Comparison of ENCODE assay signal across 11 cellular contexts in genomic region chr2:121335294-121336290, GRCh38. TPM values are rescaled to one million over a fixed set of nuclear protein-coding genes. Genes with fewer than 3 reads are reported as not detected.
DNase-seq lines count a peak whose midpoint lies in the region; ATAC-seq and TF ChIP-seq lines count a peak whose summit lies in the region.
"Had no signal": no experiment of that assay in that cellular context is flagged by ENCODE, and none has a peak within 500 bp of the region (broad histone marks: within the 10 kb centered on the region; RNA-seq: fewer than 3 reads in every experiment).

No MANE protein-coding gene starts in this region.

- H3K27ac Mint-ChIP-seq in central memory CD8-positive, alpha-beta T cell (ENCODE audit: low read depth): peak overlapping the region; percentile 5
- H3K27ac Mint-ChIP-seq: activated CD4-positive, alpha-beta memory T cell treated with anti-CD3 and anti-CD28 coated beads for 36 hours had no signal

- no peak overlapping the region for H3K27ac ChIP-seq in psoas muscle

- no peaks in the 10 kb centered on the region for H3K9me3 Mint-ChIP-seq in central memory CD8-positive, alpha-beta T cell
- H3K9me3 Mint-ChIP-seq: activated CD4-positive, alpha-beta memory T cell treated with anti-CD3 and anti-CD28 coated beads for 36 hours; brain had no signal

- H3K4me1 Mint-ChIP-seq in central memory CD8-positive, alpha-beta T cell: peaks cover 16% of the 10 kb centered on the region
- H3K4me1 Mint-ChIP-seq: brain had no signal

- no peak overlapping the region for H3K4me3 ChIP-seq in psoas muscle

- peaks cover 9% of the 10 kb centered on the region for H3K4me1 ChIP-seq in psoas muscle

- H3K36me3 Mint-ChIP-seq in central memory CD8-positive, alpha-beta T cell (ENCODE audit: insufficient read depth): peaks cover 17% of the 10 kb centered on the region

- peaks cover 0 to 22% of the 10 kb centered on the region in 2 donors for H3K36me3 ChIP-seq in psoas muscle (ENCODE audit: insufficient read depth in 1 of 2, low read depth in 1 of 2)

- TF ChIP-seq CTCF in psoas muscle (IDR thresholded peaks at IDR 0.05): no peak

- no peak overlapping the region for H3K4me3 Mint-ChIP-seq in central memory CD8-positive, alpha-beta T cell
- H3K4me3 Mint-ChIP-seq: activated CD4-positive, alpha-beta memory T cell treated with anti-CD3 and anti-CD28 coated beads for 36 hours; brain had no signal

- no peak for ATAC-seq in central memory CD8-positive, alpha-beta T cell (replicated peaks; ENCODE audit: extremely low read depth, poor library complexity, severe bottlenecking)
- ATAC-seq in psoas muscle: peak; percentile 9 to 33 (median 27)
- ATAC-seq in HG02623 (IDR thresholded peaks at IDR 0.05; ENCODE audit: unreplicated experiment): no peak

- no peaks in the 10 kb centered on the region for H3K27me3 ChIP-seq in psoas muscle (ENCODE audit: insufficient read depth in 3 of 3, low read length in 2 of 3)

- 40 to 46% (median 45%) methylated on average over 21 to 22 of the region's 22 CpGs for WGBS in psoas muscle, 3 donors

- intact Hi-C loops in psoas muscle (cut with DNase I): loop anchor here in 1 of 2 donors (10.0 kb wide), 1 partner anchor 151 kb away; no protein-coding TSS in a partner anchor

- DNase-seq in NCI-H748 (lab: John Stamatoyannopoulos, UW; ENCODE audit: unreplicated experiment) (peak; percentile 54), NCI-H748 treated with DMSO at 0.1 percent for 48 hours (lab: John Stamatoyannopoulos, UW) (no peak), NCI-H2107 (lab: John Stamatoyannopoulos, UW) (peak; percentile 67), psoas muscle (no peak), iPS-NIHi7 (ENCODE audit: extremely low spot score) (no peak), AG08396 (ENCODE audit: low spot score) (no peak)
- no peak for DNase-seq in central memory CD8-positive, alpha-beta T cell (ENCODE audit: low spot score in 2 of 2)
- DNase-seq: activated CD4-positive, alpha-beta memory T cell treated with anti-CD3 and anti-CD28 coated beads for 36 hours; stimulated activated CD4-positive, alpha-beta T cell treated with anti-CD3 and anti-CD28 coated beads, Interleukin-12 subunit alpha, Interleukin-12 subunit beta, amount 100 ng/mL, for 4 hours had no signal

- H3K27me3 Mint-ChIP-seq in central memory CD8-positive, alpha-beta T cell: no peaks in the 10 kb centered on the region
- H3K27me3 Mint-ChIP-seq: activated CD4-positive, alpha-beta memory T cell treated with anti-CD3 and anti-CD28 coated beads for 36 hours had no signal

- H3K9me3 ChIP-seq in psoas muscle: no peaks in the 10 kb centered on the region

RNA-seq across cellular contexts. Expression of gene TFCP2L1, which starts 50.6 kb away (rescaled TPM):
- total RNA-seq in psoas muscle: 1 to 10 TPM in 1 of 4 donors, under 1 TPM in 3; 0.17 to 1.8 (median 0.64) TPM
- polyA plus RNA-seq in psoas muscle: 1 to 10 TPM in 1 of 3 donors, under 1 TPM in 2; 0.14 to 1.2 (median 0.53) TPM

Comparison
In these comparisons a context has a peak if more than half of its experiments do, and no peak if none do; other contexts are left out.
1. DNase-seq: peak in NCI-H748 (single experiment) and NCI-H2107 (single experiment); none in NCI-H748 treated with DMSO at 0.1 percent for 48 hours (single experiment), central memory CD8-positive, alpha-beta T cell (0 of 2), psoas muscle (0 of 2), iPS-NIHi7 (single experiment) and AG08396 (single experiment).
2. ATAC-seq: peak in psoas muscle (4 of 4); none in central memory CD8-positive, alpha-beta T cell (single experiment) and HG02623 (single experiment).